Comparison of ENCODE assay signal across 26 cellular contexts in the genomic region with DNA sequence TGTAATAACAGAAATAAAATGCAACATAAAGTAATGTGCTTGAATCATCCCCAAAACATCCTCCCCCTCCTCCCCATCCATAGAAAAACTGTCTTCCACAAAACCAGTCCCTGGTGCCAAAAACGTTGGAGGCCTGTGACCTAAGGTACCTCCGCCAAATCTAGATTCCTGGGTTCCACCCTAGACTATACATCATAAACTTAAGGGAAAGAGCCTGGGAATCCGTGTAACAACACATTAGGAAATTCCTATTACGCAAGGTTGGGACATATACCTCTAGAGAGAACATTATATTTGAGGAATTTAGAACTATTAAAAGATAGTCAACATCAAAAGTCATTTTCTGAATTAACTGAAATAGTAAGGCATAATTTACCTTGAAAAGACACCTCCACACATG.
"Had no signal": no experiment of that assay in that cellular context is flagged by ENCODE, and none has a peak within 500 bp of the region (broad histone marks: within the 10 kb centered on the region; RNA-seq: fewer than 3 reads in every experiment).

No MANE protein-coding gene starts in this region.

- DNase-seq: activated CD4-positive, alpha-beta T cell treated with anti-CD3 and anti-CD28 coated beads for 1 hour; activated CD8-positive, alpha-beta memory T cell treated with anti-CD3 and anti-CD28 coated beads, Interleukin-2, amount 50 U/mL, for 4 hours; activated T-cell treated with anti-CD3 and anti-CD28 coated beads, Interleukin-2, amount 50 U/mL, for 24 hours; adrenal gland; endodermal cell; heart right ventricle; left colon; mesendoderm; naive B cell; occipital lobe; posterior cingulate gyrus; stimulated activated CD4-positive, alpha-beta T cell treated with anti-CD3 and anti-CD28 coated beads, Interleukin-2, amount 100 ng/mL, for 48 hours; stimulated activated CD8-positive, alpha-beta memory T cell treated with anti-CD3 and anti-CD28 coated beads, Interleukin-4, amount 100 ng/mL, for 48 hours; stimulated activated naive B cell treated with anti-CD40 and anti-IgM and Interleukin-4, amounts not matched to agents 10 μg/mL and 1 μg/mL and 100 μg/mL, for 72 hours; T-helper 1 cell; transverse colon had no signal

- ATAC-seq: activated naive CD4-positive, alpha-beta T cell treated with anti-CD3 and anti-CD28 coated beads, Interleukin-2, amount 50 U/mL, for 72 hours; activated T-helper 17 cell treated with anti-CD3 and anti-CD28 coated beads, Interleukin-2, amount 50 U/mL, for 72 hours; heart right ventricle; left colon; sciatic nerve; stimulated activated naive B cell treated with anti-CD40 and anti-IgM and Interleukin-4, amounts not matched to agents 10 μg/mL and 1 μg/mL and 100 μg/mL, for 72 hours had no signal

- H3K27me3 Mint-ChIP-seq: activated T-cell treated with anti-CD3 and anti-CD28 coated beads, Interleukin-2, amount 50 U/mL, for 24 hours; activated T-helper 17 cell treated with anti-CD3 and anti-CD28 coated beads, Interleukin-2, amount 50 U/mL, for 72 hours; central memory CD8-positive, alpha-beta T cell; naive B cell; stimulated activated naive B cell treated with anti-CD40 and anti-IgM and Interleukin-4, amounts not matched to agents 10 μg/mL and 1 μg/mL and 100 μg/mL, for 72 hours had no signal

- H3K4me3 Mint-ChIP-seq: activated T-cell treated with anti-CD3 and anti-CD28 coated beads, Interleukin-2, amount 50 U/mL, for 24 hours; activated T-helper 17 cell treated with anti-CD3 and anti-CD28 coated beads, Interleukin-2, amount 50 U/mL, for 72 hours; central memory CD8-positive, alpha-beta T cell; endodermal cell; naive B cell; neural crest cell; stimulated activated naive B cell treated with anti-CD40 and anti-IgM and Interleukin-4, amounts not matched to agents 10 μg/mL and 1 μg/mL and 100 μg/mL, for 72 hours had no signal

- FAIRE-seq: astrocyte, keratinocyte, urothelium cell line had no signal

- H3K4me1 Mint-ChIP-seq: endodermal cell had no signal

- H3K27ac Mint-ChIP-seq: activated naive CD4-positive, alpha-beta T cell treated with anti-CD3 and anti-CD28 coated beads, Interleukin-2, amount 50 U/mL, for 72 hours; activated T-cell treated with anti-CD3 and anti-CD28 coated beads, Interleukin-2, amount 50 U/mL, for 24 hours; activated T-helper 17 cell treated with anti-CD3 and anti-CD28 coated beads, Interleukin-2, amount 50 U/mL, for 72 hours; endodermal cell; naive B cell; stimulated activated naive B cell treated with anti-CD40 and anti-IgM and Interleukin-4, amounts not matched to agents 10 μg/mL and 1 μg/mL and 100 μg/mL, for 72 hours had no signal

- H3K36me3 Mint-ChIP-seq: activated naive CD4-positive, alpha-beta T cell treated with anti-CD3 and anti-CD28 coated beads, Interleukin-2, amount 50 U/mL, for 72 hours; naive B cell had no signal

- H3K27ac ChIP-seq: adrenal gland, coronary artery, epithelial cell of prostate, heart right ventricle, transverse colon had no signal

- H3K9me3 Mint-ChIP-seq: activated naive CD4-positive, alpha-beta T cell treated with anti-CD3 and anti-CD28 coated beads, Interleukin-2, amount 50 U/mL, for 72 hours; activated T-cell treated with anti-CD3 and anti-CD28 coated beads, Interleukin-2, amount 50 U/mL, for 24 hours; activated T-helper 17 cell treated with anti-CD3 and anti-CD28 coated beads, Interleukin-2, amount 50 U/mL, for 72 hours; central memory CD8-positive, alpha-beta T cell; endodermal cell; naive B cell; neural crest cell; stimulated activated naive B cell treated with anti-CD40 and anti-IgM and Interleukin-4, amounts not matched to agents 10 μg/mL and 1 μg/mL and 100 μg/mL, for 72 hours had no signal
